ENCODE assay signal across 1 cellular context in genomic region chr6:4941782-4942672, GRCh38.
TF ChIP-seq lines count a peak whose summit lies in the region.

No MANE protein-coding gene starts in this region.

TF ChIP-seq in IMR-90, 13 proteins besides CTCF, POLR2A, EP300 and RAD21 (continued from another document):
- TF ChIP-seq USF2 (IDR thresholded peaks at IDR 0.05; ENCODE audit: low read depth, low read length), result no peak
